ENCODE assay signal across 10 cellular contexts in the genomic region with DNA sequence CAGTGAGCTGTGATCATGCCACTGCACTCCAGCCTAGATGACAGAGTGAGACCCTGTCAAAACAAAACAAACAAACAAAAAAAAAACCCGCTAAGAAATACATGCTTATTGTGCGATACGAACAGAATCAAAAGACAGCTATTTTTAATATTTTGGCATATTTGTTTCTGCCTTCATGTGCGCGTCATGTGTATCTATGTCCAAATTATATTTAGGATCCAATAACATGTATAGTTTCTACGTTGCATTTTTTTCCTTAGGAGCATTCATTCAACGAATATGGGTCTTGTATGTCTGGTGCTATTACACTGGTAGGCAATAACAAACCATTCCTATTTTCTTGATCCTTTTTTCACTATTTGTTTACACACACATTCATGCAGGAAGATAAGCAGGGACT. TPM values are rescaled to one million over a fixed set of nuclear protein-coding genes. Genes with fewer than 3 reads are reported as not detected.
DNase-seq lines count a peak whose midpoint lies in the region; ATAC-seq and TF ChIP-seq lines count a peak whose summit lies in the region.
"Had no signal": no experiment of that assay in that cellular context is flagged by ENCODE, and none has a peak within 500 bp of the region (broad histone marks: within the 10 kb centered on the region; RNA-seq: fewer than 3 reads in every experiment).

No MANE protein-coding gene starts in this region.

- peak overlapping the region; percentile 96 for H3K4me3 ChIP-seq in BLaER1
- peak overlapping the region; percentile 76; the same call in 1 of the 2 replicates for H3K4me3 ChIP-seq in Jurkat, Clone E6-1 (ENCODE audit: low read length)

- H4K20me1 ChIP-seq in BLaER1, result peaks cover 62% of the 10 kb centered on the region

- POLR2A ChIA-PET in naive thymus-derived CD8-positive, alpha-beta T cell (lab: Charles Lee), result interaction anchor here (0.6 to 2.7 kb wide), 2 partner anchors 70 to 1126 kb away, joined by 3 to 19 read pairs; no protein-coding TSS in a partner anchor

- no peak for ATAC-seq in naive thymus-derived CD8-positive, alpha-beta T cell
- ATAC-seq: left colon had no signal

- H3K4me2 ChIP-seq in BLaER1, result peak overlapping the region; percentile 93

- no peaks in the 10 kb centered on the region for H3K27me3 Mint-ChIP-seq in chondrocyte (ENCODE audit: low read depth)
- no peaks in the 10 kb centered on the region for H3K27me3 Mint-ChIP-seq in naive thymus-derived CD8-positive, alpha-beta T cell

- H3K9ac ChIP-seq in BLaER1, result peak overlapping the region; percentile 90

- peaks cover 41% of the 10 kb centered on the region for H3K4me1 Mint-ChIP-seq in chondrocyte (ENCODE audit: low read depth)
- peaks cover 43 to 85% (median 77%) of the 10 kb centered on the region in 4 donors for H3K4me1 Mint-ChIP-seq in naive thymus-derived CD8-positive, alpha-beta T cell

- no peaks in the 10 kb centered on the region for H3K9me3 Mint-ChIP-seq in chondrocyte (ENCODE audit: low read depth)
- H3K9me3 Mint-ChIP-seq in naive thymus-derived CD8-positive, alpha-beta T cell, result no peaks in the 10 kb centered on the region

- peaks cover 19% of the 10 kb centered on the region for H3K36me3 ChIP-seq in BLaER1

- peak overlapping the region; percentile 16 for H3K4me3 Mint-ChIP-seq in chondrocyte (ENCODE audit: unreplicated experiment)
- H3K4me3 Mint-ChIP-seq in naive thymus-derived CD8-positive, alpha-beta T cell, result peak overlapping the region; percentile 54 to 100 (median 99)

- no peaks in the 10 kb centered on the region for H3K27me3 ChIP-seq in BLaER1

- no peak for TF ChIP-seq CTCF in chondrocyte (IDR thresholded peaks at IDR 0.05)

- H3K36me3 Mint-ChIP-seq in chondrocyte (ENCODE audit: low read depth), result peaks cover 2% of the 10 kb centered on the region
- peaks cover 0 to 27% (median 2%) of the 10 kb centered on the region in 3 donors for H3K36me3 Mint-ChIP-seq in naive thymus-derived CD8-positive, alpha-beta T cell

- no peak overlapping the region for H3K27ac ChIP-seq in BLaER1

- H3K4me1 ChIP-seq in BLaER1, result peaks cover 27% of the 10 kb centered on the region

- no peak overlapping the region for H3K27ac Mint-ChIP-seq in chondrocyte (ENCODE audit: unreplicated experiment)
- peak overlapping the region in 6 of 10 donors; percentile 16 to 99 (median 86) for H3K27ac Mint-ChIP-seq in naive thymus-derived CD8-positive, alpha-beta T cell

- no peak for DNase-seq in Jurkat, Clone E6-1 (ENCODE audit: low read depth, low spot score)
- DNase-seq in chondrocyte (ENCODE audit: low spot score) (no peak), COLO668 (lab: John Stamatoyannopoulos, UW; ENCODE audit: unreplicated experiment) (no peak), RPMI8226 (no peak), SIG-M5 treated with dmso at 0.1 percent for 504 hours (lab: John Stamatoyannopoulos, UW; ENCODE audit: unreplicated experiment) (no peak), GF-D8 (lab: John Stamatoyannopoulos, UW) (no peak)
- DNase-seq in naive thymus-derived CD8-positive, alpha-beta T cell, result no peak
- DNase-seq: left colon, NCI-H524 had no signal

- H3K9me3 ChIP-seq in BLaER1, result no peaks in the 10 kb centered on the region

RNA-seq across cellular contexts. Expression of a gene that starts 1.8 kb away (rescaled TPM):
- polyA plus RNA-seq in Jurkat, Clone E6-1 (2012; ENCODE audit: insufficient read depth, insufficient read length), result 103 TPM
- 96.4 to 99.9 TPM (median 97.8 TPM) in 3 replicates for total RNA-seq in chondrocyte
- total RNA-seq in naive thymus-derived CD8-positive, alpha-beta T cell, result 100 to 1,000 TPM; 225 to 234 TPM
- 100 to 1,000 TPM; 112 to 137 (median 123) TPM for polyA plus RNA-seq in naive thymus-derived CD8-positive, alpha-beta T cell
